ENCODE assay signal across 1 cellular context in the genomic region with DNA sequence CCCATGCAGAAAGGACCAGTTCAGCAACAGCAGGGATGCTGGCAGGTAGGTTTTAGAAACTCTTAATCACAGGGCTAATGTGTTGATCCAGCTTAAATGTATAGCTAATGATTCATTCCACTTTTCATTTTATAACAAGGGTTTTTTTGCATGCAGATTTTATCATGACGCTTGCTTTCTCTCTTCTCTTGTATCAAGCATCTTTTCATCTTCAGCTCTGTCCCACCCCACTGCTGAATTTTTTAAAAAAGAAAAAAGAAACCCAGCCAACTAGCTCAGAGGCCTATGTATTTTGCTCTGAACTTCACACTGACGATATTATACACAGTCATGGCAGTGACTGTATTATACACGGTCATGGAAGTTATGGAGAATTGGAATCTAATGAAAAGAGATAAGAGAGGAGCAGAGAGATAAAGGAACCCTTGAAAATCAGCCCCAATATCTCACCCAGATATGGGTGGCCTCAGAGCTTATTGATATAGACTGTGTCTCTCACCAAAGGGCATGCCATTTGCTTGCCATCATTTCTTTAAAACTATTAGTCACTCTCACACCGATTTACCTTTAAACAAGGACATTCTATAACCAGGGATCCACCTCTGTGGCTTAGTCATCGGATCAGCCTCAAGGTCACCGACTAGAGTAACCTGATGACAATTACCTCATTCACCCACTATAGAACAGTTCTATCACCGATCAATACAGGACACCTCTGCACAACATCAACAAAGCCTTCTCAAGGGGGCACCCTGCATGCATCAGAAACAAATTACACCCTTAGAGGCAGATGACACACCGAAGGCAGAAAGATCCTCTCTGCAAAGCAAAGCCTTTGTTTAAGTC.
TF ChIP-seq lines count a peak whose summit lies in the region.

No MANE protein-coding gene starts in this region.

TF ChIP-seq in HepG2, 621 proteins besides CTCF, POLR2A, EP300 and RAD21 (continues in another document):
- TF ChIP-seq RARA (CRISPR knock-in tag; IDR thresholded peaks at IDR 0.05) (peak; percentile 90), SALL2 (CRISPR knock-in tag; IDR thresholded peaks at IDR 0.05) (0 out of 2 replicates have a peak, but pooled peaks have one; percentile 31), NFKBIZ (CRISPR knock-in tag; IDR thresholded peaks at IDR 0.05) (peak; percentile 70; the same call in 1 of the 2 replicates), DR1 (CRISPR knock-in tag; IDR thresholded peaks at IDR 0.05) (no peak), ZNF460 (CRISPR knock-in tag; IDR thresholded peaks at IDR 0.05; ENCODE audit: borderline replicate concordance) (no peak), GABPA (IDR thresholded peaks at IDR 0.05; ENCODE audit: low read depth, low read length) (no peak), GABPA (CRISPR knock-in tag; IDR thresholded peaks at IDR 0.05; ENCODE audit: low read depth) (0 out of 2 replicates have a peak, but pooled peaks have one; percentile 10), PAWR (CRISPR knock-in tag; IDR thresholded peaks at IDR 0.05; ENCODE audit: borderline replicate concordance) (no peak), ZNF782 (CRISPR knock-in tag; IDR thresholded peaks at IDR 0.05; ENCODE audit: borderline replicate concordance) (no peak), HNF4G (IDR thresholded peaks at IDR 0.05; ENCODE audit: borderline replicate concordance, low read depth, low read length) (no peak), HNF4G (CRISPR knock-in tag; IDR thresholded peaks at IDR 0.05; ENCODE audit: borderline replicate concordance, low read depth) (0 out of 2 replicates have a peak, but pooled peaks have one; percentile 17), TEAD2 (CRISPR knock-in tag; IDR thresholded peaks at IDR 0.05) (no peak), HMG20A (CRISPR knock-in tag; IDR thresholded peaks at IDR 0.05; ENCODE audit: borderline replicate concordance) (peak; percentile 92), NFE2L2 (IDR thresholded peaks at IDR 0.05; ENCODE audit: low read length) (peak; percentile 26; the same call in 1 of the 2 replicates), ESRRA (CRISPR knock-in tag; IDR thresholded peaks at IDR 0.05; ENCODE audit: low read depth) (peak; percentile 95), SRY (CRISPR knock-in tag; IDR thresholded peaks at IDR 0.05) (no peak), TARDBP (CRISPR knock-in tag; IDR thresholded peaks at IDR 0.05) (peak; percentile 43; the same call in 1 of the 2 replicates), ELF1 (CRISPR knock-in tag; IDR thresholded peaks at IDR 0.05) (no peak), MAFK (conservative IDR thresholded peaks at IDR 0.05 in 1 of 2, IDR thresholded peaks at IDR 0.05 in 1 of 2; ENCODE audit: low read length in 2 of 2) (0 out of 4 replicates have a peak, but pooled peaks of 1 of the 2 experiments have one; percentile 6), ATF7 (IDR thresholded peaks at IDR 0.05) (peak; percentile 91), ATF7 (CRISPR knock-in tag; IDR thresholded peaks at IDR 0.05) (peak; percentile 71; the same call in 1 of the 2 replicates), ZNF205 (CRISPR knock-in tag; IDR thresholded peaks at IDR 0.05) (peak; percentile 73; the same call in 1 of the 2 replicates), FOXC1 (CRISPR knock-in tag; IDR thresholded peaks at IDR 0.05; ENCODE audit: borderline replicate concordance) (no peak), TBX2 (CRISPR knock-in tag; IDR thresholded peaks at IDR 0.05; ENCODE audit: borderline replicate concordance) (peak; percentile 96), FOXO1 (CRISPR knock-in tag; IDR thresholded peaks at IDR 0.05) (peak; percentile 88)
- TF ChIP-seq, protein P1, sequence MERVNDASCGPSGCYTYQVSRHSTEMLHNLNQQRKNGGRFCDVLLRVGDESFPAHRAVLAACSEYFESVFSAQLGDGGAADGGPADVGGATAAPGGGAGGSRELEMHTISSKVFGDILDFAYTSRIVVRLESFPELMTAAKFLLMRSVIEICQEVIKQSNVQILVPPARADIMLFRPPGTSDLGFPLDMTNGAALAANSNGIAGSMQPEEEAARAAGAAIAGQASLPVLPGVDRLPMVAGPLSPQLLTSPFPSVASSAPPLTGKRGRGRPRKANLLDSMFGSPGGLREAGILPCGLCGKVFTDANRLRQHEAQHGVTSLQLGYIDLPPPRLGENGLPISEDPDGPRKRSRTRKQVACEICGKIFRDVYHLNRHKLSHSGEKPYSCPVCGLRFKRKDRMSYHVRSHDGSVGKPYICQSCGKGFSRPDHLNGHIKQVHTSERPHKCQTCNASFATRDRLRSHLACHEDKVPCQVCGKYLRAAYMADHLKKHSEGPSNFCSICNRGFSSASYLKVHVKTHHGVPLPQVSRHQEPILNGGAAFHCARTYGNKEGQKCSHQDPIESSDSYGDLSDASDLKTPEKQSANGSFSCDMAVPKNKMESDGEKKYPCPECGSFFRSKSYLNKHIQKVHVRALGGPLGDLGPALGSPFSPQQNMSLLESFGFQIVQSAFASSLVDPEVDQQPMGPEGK (CRISPR knock-in tag; IDR thresholded peaks at IDR 0.05) = peak; percentile 44; the same call in 1 of the 2 replicates
- TF ChIP-seq, protein P2, sequence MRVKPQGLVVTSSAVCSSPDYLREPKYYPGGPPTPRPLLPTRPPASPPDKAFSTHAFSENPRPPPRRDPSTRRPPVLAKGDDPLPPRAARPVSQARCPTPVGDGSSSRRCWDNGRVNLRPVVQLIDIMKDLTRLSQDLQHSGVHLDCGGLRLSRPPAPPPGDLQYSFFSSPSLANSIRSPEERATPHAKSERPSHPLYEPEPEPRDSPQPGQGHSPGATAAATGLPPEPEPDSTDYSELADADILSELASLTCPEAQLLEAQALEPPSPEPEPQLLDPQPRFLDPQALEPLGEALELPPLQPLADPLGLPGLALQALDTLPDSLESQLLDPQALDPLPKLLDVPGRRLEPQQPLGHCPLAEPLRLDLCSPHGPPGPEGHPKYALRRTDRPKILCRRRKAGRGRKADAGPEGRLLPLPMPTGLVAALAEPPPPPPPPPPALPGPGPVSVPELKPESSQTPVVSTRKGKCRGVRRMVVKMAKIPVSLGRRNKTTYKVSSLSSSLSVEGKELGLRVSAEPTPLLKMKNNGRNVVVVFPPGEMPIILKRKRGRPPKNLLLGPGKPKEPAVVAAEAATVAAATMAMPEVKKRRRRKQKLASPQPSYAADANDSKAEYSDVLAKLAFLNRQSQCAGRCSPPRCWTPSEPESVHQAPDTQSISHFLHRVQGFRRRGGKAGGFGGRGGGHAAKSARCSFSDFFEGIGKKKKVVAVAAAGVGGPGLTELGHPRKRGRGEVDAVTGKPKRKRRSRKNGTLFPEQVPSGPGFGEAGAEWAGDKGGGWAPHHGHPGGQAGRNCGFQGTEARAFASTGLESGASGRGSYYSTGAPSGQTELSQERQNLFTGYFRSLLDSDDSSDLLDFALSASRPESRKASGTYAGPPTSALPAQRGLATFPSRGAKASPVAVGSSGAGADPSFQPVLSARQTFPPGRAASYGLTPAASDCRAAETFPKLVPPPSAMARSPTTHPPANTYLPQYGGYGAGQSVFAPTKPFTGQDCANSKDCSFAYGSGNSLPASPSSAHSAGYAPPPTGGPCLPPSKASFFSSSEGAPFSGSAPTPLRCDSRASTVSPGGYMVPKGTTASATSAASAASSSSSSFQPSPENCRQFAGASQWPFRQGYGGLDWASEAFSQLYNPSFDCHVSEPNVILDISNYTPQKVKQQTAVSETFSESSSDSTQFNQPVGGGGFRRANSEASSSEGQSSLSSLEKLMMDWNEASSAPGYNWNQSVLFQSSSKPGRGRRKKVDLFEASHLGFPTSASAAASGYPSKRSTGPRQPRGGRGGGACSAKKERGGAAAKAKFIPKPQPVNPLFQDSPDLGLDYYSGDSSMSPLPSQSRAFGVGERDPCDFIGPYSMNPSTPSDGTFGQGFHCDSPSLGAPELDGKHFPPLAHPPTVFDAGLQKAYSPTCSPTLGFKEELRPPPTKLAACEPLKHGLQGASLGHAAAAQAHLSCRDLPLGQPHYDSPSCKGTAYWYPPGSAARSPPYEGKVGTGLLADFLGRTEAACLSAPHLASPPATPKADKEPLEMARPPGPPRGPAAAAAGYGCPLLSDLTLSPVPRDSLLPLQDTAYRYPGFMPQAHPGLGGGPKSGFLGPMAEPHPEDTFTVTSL (CRISPR knock-in tag; IDR thresholded peaks at IDR 0.05; ENCODE audit: borderline replicate concordance) = peak; percentile 97
- TF ChIP-seq, protein P3, sequence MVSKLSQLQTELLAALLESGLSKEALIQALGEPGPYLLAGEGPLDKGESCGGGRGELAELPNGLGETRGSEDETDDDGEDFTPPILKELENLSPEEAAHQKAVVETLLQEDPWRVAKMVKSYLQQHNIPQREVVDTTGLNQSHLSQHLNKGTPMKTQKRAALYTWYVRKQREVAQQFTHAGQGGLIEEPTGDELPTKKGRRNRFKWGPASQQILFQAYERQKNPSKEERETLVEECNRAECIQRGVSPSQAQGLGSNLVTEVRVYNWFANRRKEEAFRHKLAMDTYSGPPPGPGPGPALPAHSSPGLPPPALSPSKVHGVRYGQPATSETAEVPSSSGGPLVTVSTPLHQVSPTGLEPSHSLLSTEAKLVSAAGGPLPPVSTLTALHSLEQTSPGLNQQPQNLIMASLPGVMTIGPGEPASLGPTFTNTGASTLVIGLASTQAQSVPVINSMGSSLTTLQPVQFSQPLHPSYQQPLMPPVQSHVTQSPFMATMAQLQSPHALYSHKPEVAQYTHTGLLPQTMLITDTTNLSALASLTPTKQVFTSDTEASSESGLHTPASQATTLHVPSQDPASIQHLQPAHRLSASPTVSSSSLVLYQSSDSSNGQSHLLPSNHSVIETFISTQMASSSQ (IDR thresholded peaks at IDR 0.05; ENCODE audit: low read depth) = no peak
- TF ChIP-seq, protein P3 (CRISPR knock-in tag; IDR thresholded peaks at IDR 0.05; ENCODE audit: borderline replicate concordance) = peak; percentile 29; the same call in 1 of the 2 replicates
- TF ChIP-seq, protein P4, sequence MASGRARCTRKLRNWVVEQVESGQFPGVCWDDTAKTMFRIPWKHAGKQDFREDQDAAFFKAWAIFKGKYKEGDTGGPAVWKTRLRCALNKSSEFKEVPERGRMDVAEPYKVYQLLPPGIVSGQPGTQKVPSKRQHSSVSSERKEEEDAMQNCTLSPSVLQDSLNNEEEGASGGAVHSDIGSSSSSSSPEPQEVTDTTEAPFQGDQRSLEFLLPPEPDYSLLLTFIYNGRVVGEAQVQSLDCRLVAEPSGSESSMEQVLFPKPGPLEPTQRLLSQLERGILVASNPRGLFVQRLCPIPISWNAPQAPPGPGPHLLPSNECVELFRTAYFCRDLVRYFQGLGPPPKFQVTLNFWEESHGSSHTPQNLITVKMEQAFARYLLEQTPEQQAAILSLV (CRISPR knock-in tag; IDR thresholded peaks at IDR 0.05; ENCODE audit: borderline replicate concordance) = no peak
- TF ChIP-seq, protein P5, sequence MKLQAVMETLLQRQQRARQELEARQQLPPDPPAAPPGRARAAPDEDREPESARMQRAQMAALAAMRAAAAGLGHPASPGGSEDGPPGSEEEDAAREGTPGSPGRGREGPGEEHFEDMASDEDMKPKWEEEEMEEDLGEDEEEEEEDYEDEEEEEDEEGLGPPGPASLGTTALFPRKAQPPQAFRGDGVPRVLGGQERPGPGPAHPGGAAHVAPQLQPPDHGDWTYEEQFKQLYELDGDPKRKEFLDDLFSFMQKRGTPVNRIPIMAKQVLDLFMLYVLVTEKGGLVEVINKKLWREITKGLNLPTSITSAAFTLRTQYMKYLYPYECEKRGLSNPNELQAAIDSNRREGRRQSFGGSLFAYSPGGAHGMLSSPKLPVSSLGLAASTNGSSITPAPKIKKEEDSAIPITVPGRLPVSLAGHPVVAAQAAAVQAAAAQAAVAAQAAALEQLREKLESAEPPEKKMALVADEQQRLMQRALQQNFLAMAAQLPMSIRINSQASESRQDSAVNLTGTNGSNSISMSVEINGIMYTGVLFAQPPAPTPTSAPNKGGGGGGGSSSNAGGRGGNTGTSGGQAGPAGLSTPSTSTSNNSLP (IDR thresholded peaks at IDR 0.05; ENCODE audit: low read depth, low read length) = peak; percentile 96
- TF ChIP-seq, protein P6, sequence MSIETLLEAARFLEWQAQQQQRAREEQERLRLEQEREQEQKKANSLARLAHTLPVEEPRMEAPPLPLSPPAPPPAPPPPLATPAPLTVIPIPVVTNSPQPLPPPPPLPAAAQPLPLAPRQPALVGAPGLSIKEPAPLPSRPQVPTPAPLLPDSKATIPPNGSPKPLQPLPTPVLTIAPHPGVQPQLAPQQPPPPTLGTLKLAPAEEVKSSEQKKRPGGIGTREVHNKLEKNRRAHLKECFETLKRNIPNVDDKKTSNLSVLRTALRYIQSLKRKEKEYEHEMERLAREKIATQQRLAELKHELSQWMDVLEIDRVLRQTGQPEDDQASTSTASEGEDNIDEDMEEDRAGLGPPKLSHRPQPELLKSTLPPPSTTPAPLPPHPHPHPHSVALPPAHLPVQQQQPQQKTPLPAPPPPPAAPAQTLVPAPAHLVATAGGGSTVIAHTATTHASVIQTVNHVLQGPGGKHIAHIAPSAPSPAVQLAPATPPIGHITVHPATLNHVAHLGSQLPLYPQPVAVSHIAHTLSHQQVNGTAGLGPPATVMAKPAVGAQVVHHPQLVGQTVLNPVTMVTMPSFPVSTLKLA (IDR thresholded peaks at IDR 0.05) = no peak
- TF ChIP-seq, protein P7, sequence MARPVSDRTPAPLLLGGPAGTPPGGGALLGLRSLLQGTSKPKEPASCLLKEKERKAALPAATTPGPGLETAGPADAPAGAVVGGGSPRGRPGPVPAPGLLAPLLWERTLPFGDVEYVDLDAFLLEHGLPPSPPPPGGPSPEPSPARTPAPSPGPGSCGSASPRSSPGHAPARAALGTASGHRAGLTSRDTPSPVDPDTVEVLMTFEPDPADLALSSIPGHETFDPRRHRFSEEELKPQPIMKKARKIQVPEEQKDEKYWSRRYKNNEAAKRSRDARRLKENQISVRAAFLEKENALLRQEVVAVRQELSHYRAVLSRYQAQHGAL (CRISPR knock-in tag; IDR thresholded peaks at IDR 0.05; ENCODE audit: not compliant biosample characterization) = no peak
- TF ChIP-seq, protein P8, sequence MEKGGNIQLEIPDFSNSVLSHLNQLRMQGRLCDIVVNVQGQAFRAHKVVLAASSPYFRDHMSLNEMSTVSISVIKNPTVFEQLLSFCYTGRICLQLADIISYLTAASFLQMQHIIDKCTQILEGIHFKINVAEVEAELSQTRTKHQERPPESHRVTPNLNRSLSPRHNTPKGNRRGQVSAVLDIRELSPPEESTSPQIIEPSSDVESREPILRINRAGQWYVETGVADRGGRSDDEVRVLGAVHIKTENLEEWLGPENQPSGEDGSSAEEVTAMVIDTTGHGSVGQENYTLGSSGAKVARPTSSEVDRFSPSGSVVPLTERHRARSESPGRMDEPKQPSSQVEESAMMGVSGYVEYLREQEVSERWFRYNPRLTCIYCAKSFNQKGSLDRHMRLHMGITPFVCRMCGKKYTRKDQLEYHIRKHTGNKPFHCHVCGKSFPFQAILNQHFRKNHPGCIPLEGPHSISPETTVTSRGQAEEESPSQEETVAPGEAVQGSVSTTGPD (CRISPR knock-in tag; IDR thresholded peaks at IDR 0.05) = peak; percentile 56; the same call in 1 of the 2 replicates
